ENCODE assay signal across 10 cellular contexts in the genomic region with DNA sequence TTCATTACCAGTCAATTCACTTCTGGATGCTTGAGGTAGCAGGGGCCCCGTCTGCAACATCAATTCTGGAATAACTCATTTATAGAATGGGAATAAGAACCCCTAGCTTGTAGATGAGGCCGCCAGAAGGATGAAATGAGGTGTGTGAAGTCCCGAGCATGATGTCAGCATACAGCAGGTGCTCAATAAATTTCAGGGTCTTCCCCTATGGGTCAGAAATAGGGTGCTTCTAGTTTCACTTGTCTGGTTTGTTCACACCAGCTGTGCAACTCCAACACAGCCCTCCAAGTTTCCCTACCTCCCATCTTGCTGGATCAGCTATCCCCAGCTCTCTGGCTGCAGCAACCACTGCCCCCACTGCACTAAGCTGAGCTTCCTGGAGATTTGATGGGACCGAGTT. TPM values are rescaled to one million over a fixed set of nuclear protein-coding genes. Genes with fewer than 3 reads are reported as not detected.
DNase-seq lines count a peak whose midpoint lies in the region; ATAC-seq and TF ChIP-seq lines count a peak whose summit lies in the region.
"Had no signal": no experiment of that assay in that cellular context is flagged by ENCODE, and none has a peak within 500 bp of the region (broad histone marks: within the 10 kb centered on the region; RNA-seq: fewer than 3 reads in every experiment).

No MANE protein-coding gene starts in this region.

- DNase-seq in esophagus muscularis mucosa (ENCODE audit: extremely low spot score) = no peak
- no peak for DNase-seq in naive thymus-derived CD4-positive, alpha-beta T cell
- no peak for DNase-seq in mucosa of gallbladder (ENCODE audit: low spot score)
- no peak for DNase-seq in left lung
- DNase-seq: cerebellar nuclear complex, pancreas had no signal

- peaks cover 0 to 2% (median 0%) of the 10 kb centered on the region in 5 donors for H3K27me3 Mint-ChIP-seq in naive thymus-derived CD4-positive, alpha-beta T cell

- no peak overlapping the region for H3K9ac ChIP-seq in mucosa of rectum (ENCODE audit: low read depth in 1 of 2, low read length in 2 of 2)

- H3K36me3 ChIP-seq in mucosa of rectum (ENCODE audit: control insufficient read depth in 2 of 2, insufficient read depth in 2 of 2, low read length in 2 of 2) (no peaks in the 10 kb centered on the region), esophagus muscularis mucosa (no peaks in the 10 kb centered on the region), left lung (no peaks in the 10 kb centered on the region)
- no peaks in the 10 kb centered on the region for H3K36me3 ChIP-seq in naive thymus-derived CD4-positive, alpha-beta T cell (ENCODE audit: control insufficient read depth in 2 of 3, insufficient read depth in 3 of 3, low read length in 3 of 3)
- H3K36me3 ChIP-seq: pancreas had no signal

- H3K4me1 Mint-ChIP-seq in naive thymus-derived CD4-positive, alpha-beta T cell = peaks cover 0 to 47% (median 0%) of the 10 kb centered on the region in 7 donors

- intact Hi-C loops in esophagus muscularis mucosa (cut with DNase I) = no loop called here
- intact Hi-C loops in naive thymus-derived CD4-positive, alpha-beta T cell (cut with micrococcal nuclease) = no loop called here
- intact Hi-C loops in left lung (cut with DNase I) = no loop called here

- peaks cover 0 to 9% (median 0%) of the 10 kb centered on the region in 5 donors for H3K36me3 Mint-ChIP-seq in naive thymus-derived CD4-positive, alpha-beta T cell

- H3K9me3 Mint-ChIP-seq in naive thymus-derived CD4-positive, alpha-beta T cell = no peaks in the 10 kb centered on the region

- peak overlapping the region; percentile 97 for H3K27ac ChIP-seq in mucosa of rectum (ENCODE audit: low read depth in 2 of 2, low read length in 2 of 2)
- peak overlapping the region in 2 of 4 donors; percentile 29 to 34 for H3K27ac ChIP-seq in esophagus muscularis mucosa (replicated peaks in 1 of 4)
- H3K27ac ChIP-seq in naive thymus-derived CD4-positive, alpha-beta T cell (ENCODE audit: low read depth, low read length) = no peak overlapping the region
- no peak overlapping the region for H3K27ac ChIP-seq in left lung

- H3K27me3 ChIP-seq in mucosa of rectum (ENCODE audit: control insufficient read depth in 2 of 2, insufficient read depth in 2 of 2, low read length in 2 of 2) = no peaks in the 10 kb centered on the region
- no peaks in the 10 kb centered on the region for H3K27me3 ChIP-seq in esophagus muscularis mucosa
- H3K27me3 ChIP-seq in naive thymus-derived CD4-positive, alpha-beta T cell (ENCODE audit: control insufficient read depth in 2 of 2, insufficient read depth in 2 of 2, low read length in 2 of 2) = no peaks in the 10 kb centered on the region
- H3K27me3 ChIP-seq in left lung = no peaks in the 10 kb centered on the region
- H3K27me3 ChIP-seq: pancreas had no signal

- CTCF ChIA-PET in naive thymus-derived CD4-positive, alpha-beta T cell (lab: Charles Lee) = no interaction called here

- ATAC-seq in GM18858 (IDR thresholded peaks at IDR 0.05; ENCODE audit: unreplicated experiment) (peak; percentile 43), GM21619 (IDR thresholded peaks at IDR 0.05; ENCODE audit: unreplicated experiment) (peak; percentile 48), HG03457 (IDR thresholded peaks at IDR 0.05; ENCODE audit: unreplicated experiment) (peak; percentile 33), left lung (no peak)
- ATAC-seq in naive thymus-derived CD4-positive, alpha-beta T cell = no peak

- POLR2A ChIA-PET in naive thymus-derived CD4-positive, alpha-beta T cell (lab: Charles Lee) = interaction anchor here (0.7 kb wide), 1 partner anchor 64 kb away, joined by 4 read pairs; no protein-coding TSS in a partner anchor

- no peak for TF ChIP-seq EP300 in esophagus muscularis mucosa (IDR thresholded peaks at IDR 0.05)

- no peak for TF ChIP-seq POLR2A in esophagus muscularis mucosa (IDR thresholded peaks at IDR 0.05; ENCODE audit: low read depth)

- TF ChIP-seq CTCF in esophagus muscularis mucosa (IDR thresholded peaks at IDR 0.05) (no peak), left lung (IDR thresholded peaks at IDR 0.05) (no peak)

- H3K4me1 ChIP-seq in mucosa of rectum (ENCODE audit: control insufficient read depth in 2 of 2, insufficient read depth in 2 of 2, low read length in 2 of 2) = peaks cover 24 to 28% of the 10 kb centered on the region in 2 donors
- peaks cover 26 to 33% (median 30%) of the 10 kb centered on the region in 4 donors for H3K4me1 ChIP-seq in esophagus muscularis mucosa
- no peaks in the 10 kb centered on the region for H3K4me1 ChIP-seq in naive thymus-derived CD4-positive, alpha-beta T cell (ENCODE audit: control insufficient read depth in 2 of 2, insufficient read depth in 2 of 2, low read length in 2 of 2)
- H3K4me1 ChIP-seq in left lung = peaks cover 32 to 39% of the 10 kb centered on the region in 2 donors

- 81% methylated on average over 4 of the region's 4 CpGs for WGBS in esophagus muscularis mucosa

- peak overlapping the region in 1 of 2 donors; percentile 8 for H3K4me3 ChIP-seq in mucosa of rectum (ENCODE audit: low read length in 2 of 2)
- no peak overlapping the region for H3K4me3 ChIP-seq in esophagus muscularis mucosa
- H3K4me3 ChIP-seq in naive thymus-derived CD4-positive, alpha-beta T cell (ENCODE audit: low read length) = no peak overlapping the region
- no peak overlapping the region for H3K4me3 ChIP-seq in left lung
- H3K4me3 ChIP-seq: pancreas had no signal

- H3K4me3 Mint-ChIP-seq in naive thymus-derived CD4-positive, alpha-beta T cell = no peak overlapping the region

- H3K9me3 ChIP-seq in mucosa of rectum (ENCODE audit: control insufficient read depth in 2 of 2, low read length in 2 of 2) = no peaks in the 10 kb centered on the region
- H3K9me3 ChIP-seq in esophagus muscularis mucosa = no peaks in the 10 kb centered on the region
- no peaks in the 10 kb centered on the region for H3K9me3 ChIP-seq in naive thymus-derived CD4-positive, alpha-beta T cell (ENCODE audit: control insufficient read depth in 2 of 3, low read length in 3 of 3)
- H3K9me3 ChIP-seq in left lung = no peaks in the 10 kb centered on the region
- H3K9me3 ChIP-seq: pancreas had no signal

- no peak overlapping the region for H3K27ac Mint-ChIP-seq in naive thymus-derived CD4-positive, alpha-beta T cell

RNA-seq across cellular contexts. Expression of a gene that starts 13.5 kb away (rescaled TPM):
- 10 to 100 TPM in 1 of 4 donors, 1 to 10 TPM in 3; 5.6 to 10.5 (median 6.5) TPM for total RNA-seq in esophagus muscularis mucosa
- 1 to 10 TPM; 1.5 to 9.6 (median 3.8) TPM for total RNA-seq in naive thymus-derived CD4-positive, alpha-beta T cell
- polyA plus RNA-seq in naive thymus-derived CD4-positive, alpha-beta T cell = 1 to 10 TPM in 1 of 2 donors, under 1 TPM in 1; 0.36 to 1.5 TPM
- 10.4 TPM for total RNA-seq in mucosa of gallbladder
- 10 to 100 TPM; 10.6 to 19.0 TPM for total RNA-seq in left lung

Comparison
In these comparisons a context has a peak if more than half of its experiments do, and no peak if none do; other contexts are left out.
1. ATAC-seq: peak in GM18858 (single experiment), GM21619 (single experiment) and HG03457 (single experiment); none in naive thymus-derived CD4-positive, alpha-beta T cell (single experiment) and left lung (single experiment).
2. H3K27ac ChIP-seq: peak in mucosa of rectum (2 of 2); none in naive thymus-derived CD4-positive, alpha-beta T cell (single experiment) and left lung (0 of 2).